Comparison of ENCODE assay signal across 1 cellular context in genomic region chr1:11802973-11803885, GRCh38.
A peak's percentile ranks its signal among the peaks of the same experiment; 100 is the strongest.
TF ChIP-seq lines count a peak whose summit lies in the region.

No MANE protein-coding gene starts in this region.

TF ChIP-seq in HEK293, 187 proteins besides CTCF, POLR2A, EP300 and RAD21 (continued from another document and continues in another):
- TF ChIP-seq ZNF354C (tag by site-specific recombination; IDR thresholded peaks at IDR 0.05; ENCODE audit: borderline replicate concordance, low read depth) (no peak), SP2 (tag by site-specific recombination; IDR thresholded peaks at IDR 0.05) (peak; percentile 92), EGR2 (tag by site-specific recombination; IDR thresholded peaks at IDR 0.05; ENCODE audit: low read depth) (peak; percentile 82), ZNF248 (tag by site-specific recombination; IDR thresholded peaks at IDR 0.05) (no peak), ZNF571 (tag by site-specific recombination; IDR thresholded peaks at IDR 0.05) (no peak), ZNF366 (tag by site-specific recombination; conservative IDR thresholded peaks at IDR 0.05) (peak; percentile 65), ZNF23 (tag by site-specific recombination; IDR thresholded peaks at IDR 0.05; ENCODE audit: borderline replicate concordance) (no peak), ZNF416 (tag by site-specific recombination; IDR thresholded peaks at IDR 0.05) (no peak), KLF9 (tag by site-specific recombination; IDR thresholded peaks at IDR 0.05; ENCODE audit: low read depth) (peak; percentile 82), ZNF747 (tag by site-specific recombination; IDR thresholded peaks at IDR 0.05) (no peak), ZBTB8A (tag by site-specific recombination; IDR thresholded peaks at IDR 0.05) (peak; percentile 62), ZNF514 (tag by site-specific recombination; IDR thresholded peaks at IDR 0.05) (no peak), ZBTB17 (tag by site-specific recombination; IDR thresholded peaks at IDR 0.05) (peak; percentile 95), WT1 (tag by site-specific recombination; IDR thresholded peaks at IDR 0.05) (peak; percentile 43; the same call in 1 of the 2 replicates), ZFP69B (tag by site-specific recombination; IDR thresholded peaks at IDR 0.05) (no peak), BCL11A (tag by site-specific recombination; IDR thresholded peaks at IDR 0.05; ENCODE audit: low read depth) (no peak), ZFP37 (tag by site-specific recombination; IDR thresholded peaks at IDR 0.05) (no peak), ZNF600 (tag by site-specific recombination; IDR thresholded peaks at IDR 0.05) (peak; percentile 95), SP7 (tag by site-specific recombination; IDR thresholded peaks at IDR 0.05) (no peak; the same call in 1 of the 2 replicates), ZNF549 (tag by site-specific recombination; IDR thresholded peaks at IDR 0.05) (no peak), ZNF707 (tag by site-specific recombination; IDR thresholded peaks at IDR 0.05) (no peak), GLI2 (tag by site-specific recombination; IDR thresholded peaks at IDR 0.05; ENCODE audit: borderline replicate concordance, low read depth) (no peak), ZNF510 (tag by site-specific recombination; IDR thresholded peaks at IDR 0.05; ENCODE audit: insufficient replicate concordance) (no peak), ZNF114 (tag by site-specific recombination; IDR thresholded peaks at IDR 0.05) (no peak), KLF10 (tag by site-specific recombination; IDR thresholded peaks at IDR 0.05) (no peak), ZNF398 (tag by site-specific recombination; IDR thresholded peaks at IDR 0.05) (peak; percentile 90), HOXA7 (CRISPR knock-in tag; IDR thresholded peaks at IDR 0.05; ENCODE audit: borderline replicate concordance) (no peak), BCL6B (tag by site-specific recombination; IDR thresholded peaks at IDR 0.05) (no peak), ZXDB (tag by site-specific recombination; IDR thresholded peaks at IDR 0.05) (peak; percentile 77; the same call in 1 of the 2 replicates), ZBTB48 (tag by site-specific recombination; IDR thresholded peaks at IDR 0.05) (peak; percentile 94), GLIS1 (tag by site-specific recombination; IDR thresholded peaks at IDR 0.05) (peak; percentile 64), ZNF433 (tag by site-specific recombination; IDR thresholded peaks at IDR 0.05; ENCODE audit: low read depth) (no peak), ZNF140 (tag by site-specific recombination; IDR thresholded peaks at IDR 0.05) (no peak), ZBTB20 (tag by site-specific recombination; IDR thresholded peaks at IDR 0.05) (peak; percentile 49; the same call in 1 of the 2 replicates), ZNF629 (tag by site-specific recombination; IDR thresholded peaks at IDR 0.05) (0 out of 2 replicates have a peak, but pooled peaks have one; percentile 22), ZNF2 (tag by site-specific recombination; IDR thresholded peaks at IDR 0.05) (no peak), KLF7 (tag by site-specific recombination; IDR thresholded peaks at IDR 0.05; ENCODE audit: borderline replicate concordance) (no peak), MYNN (tag by site-specific recombination; IDR thresholded peaks at IDR 0.05; ENCODE audit: borderline replicate concordance) (no peak), ZNF121 (tag by site-specific recombination; IDR thresholded peaks at IDR 0.05) (no peak), KLF1 (tag by site-specific recombination; IDR thresholded peaks at IDR 0.05) (peak; percentile 9; the same call in 1 of the 2 replicates), ZNF473 (tag by site-specific recombination; IDR thresholded peaks at IDR 0.05) (no peak), ZNF830 (tag by site-specific recombination; IDR thresholded peaks at IDR 0.05; ENCODE audit: low read depth) (no peak), ZNF792 (tag by site-specific recombination; IDR thresholded peaks at IDR 0.05) (no peak), ZNF785 (tag by site-specific recombination; IDR thresholded peaks at IDR 0.05) (no peak), REPIN1 (tag by site-specific recombination; IDR thresholded peaks at IDR 0.05; ENCODE audit: low read depth) (no peak), ZNF664 (tag by site-specific recombination; IDR thresholded peaks at IDR 0.05) (no peak), ZNF112 (tag by site-specific recombination; IDR thresholded peaks at IDR 0.05) (no peak), SP3 (tag by site-specific recombination; IDR thresholded peaks at IDR 0.05) (peak; percentile 81)
- TF ChIP-seq, protein P1, sequence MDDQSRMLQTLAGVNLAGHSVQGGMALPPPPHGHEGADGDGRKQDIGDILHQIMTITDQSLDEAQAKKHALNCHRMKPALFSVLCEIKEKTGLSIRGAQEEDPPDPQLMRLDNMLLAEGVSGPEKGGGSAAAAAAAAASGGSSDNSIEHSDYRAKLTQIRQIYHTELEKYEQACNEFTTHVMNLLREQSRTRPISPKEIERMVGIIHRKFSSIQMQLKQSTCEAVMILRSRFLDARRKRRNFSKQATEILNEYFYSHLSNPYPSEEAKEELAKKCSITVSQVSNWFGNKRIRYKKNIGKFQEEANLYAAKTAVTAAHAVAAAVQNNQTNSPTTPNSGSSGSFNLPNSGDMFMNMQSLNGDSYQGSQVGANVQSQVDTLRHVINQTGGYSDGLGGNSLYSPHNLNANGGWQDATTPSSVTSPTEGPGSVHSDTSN (CRISPR knock-in tag; IDR thresholded peaks at IDR 0.05): peak; percentile 78; the same call in 1 of the 2 replicates
- TF ChIP-seq, protein P2, sequence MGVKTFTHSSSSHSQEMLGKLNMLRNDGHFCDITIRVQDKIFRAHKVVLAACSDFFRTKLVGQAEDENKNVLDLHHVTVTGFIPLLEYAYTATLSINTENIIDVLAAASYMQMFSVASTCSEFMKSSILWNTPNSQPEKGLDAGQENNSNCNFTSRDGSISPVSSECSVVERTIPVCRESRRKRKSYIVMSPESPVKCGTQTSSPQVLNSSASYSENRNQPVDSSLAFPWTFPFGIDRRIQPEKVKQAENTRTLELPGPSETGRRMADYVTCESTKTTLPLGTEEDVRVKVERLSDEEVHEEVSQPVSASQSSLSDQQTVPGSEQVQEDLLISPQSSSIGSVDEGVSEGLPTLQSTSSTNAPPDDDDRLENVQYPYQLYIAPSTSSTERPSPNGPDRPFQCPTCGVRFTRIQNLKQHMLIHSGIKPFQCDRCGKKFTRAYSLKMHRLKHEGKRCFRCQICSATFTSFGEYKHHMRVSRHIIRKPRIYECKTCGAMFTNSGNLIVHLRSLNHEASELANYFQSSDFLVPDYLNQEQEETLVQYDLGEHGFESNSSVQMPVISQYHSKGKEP (tag by site-specific recombination; IDR thresholded peaks at IDR 0.05): no peak
- TF ChIP-seq, protein P3, sequence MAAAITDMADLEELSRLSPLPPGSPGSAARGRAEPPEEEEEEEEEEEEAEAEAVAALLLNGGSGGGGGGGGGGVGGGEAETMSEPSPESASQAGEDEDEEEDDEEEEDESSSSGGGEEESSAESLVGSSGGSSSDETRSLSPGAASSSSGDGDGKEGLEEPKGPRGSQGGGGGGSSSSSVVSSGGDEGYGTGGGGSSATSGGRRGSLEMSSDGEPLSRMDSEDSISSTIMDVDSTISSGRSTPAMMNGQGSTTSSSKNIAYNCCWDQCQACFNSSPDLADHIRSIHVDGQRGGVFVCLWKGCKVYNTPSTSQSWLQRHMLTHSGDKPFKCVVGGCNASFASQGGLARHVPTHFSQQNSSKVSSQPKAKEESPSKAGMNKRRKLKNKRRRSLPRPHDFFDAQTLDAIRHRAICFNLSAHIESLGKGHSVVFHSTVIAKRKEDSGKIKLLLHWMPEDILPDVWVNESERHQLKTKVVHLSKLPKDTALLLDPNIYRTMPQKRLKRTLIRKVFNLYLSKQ (tag by site-specific recombination; IDR thresholded peaks at IDR 0.05; ENCODE audit: borderline replicate concordance): no peak
- TF ChIP-seq, protein P4, sequence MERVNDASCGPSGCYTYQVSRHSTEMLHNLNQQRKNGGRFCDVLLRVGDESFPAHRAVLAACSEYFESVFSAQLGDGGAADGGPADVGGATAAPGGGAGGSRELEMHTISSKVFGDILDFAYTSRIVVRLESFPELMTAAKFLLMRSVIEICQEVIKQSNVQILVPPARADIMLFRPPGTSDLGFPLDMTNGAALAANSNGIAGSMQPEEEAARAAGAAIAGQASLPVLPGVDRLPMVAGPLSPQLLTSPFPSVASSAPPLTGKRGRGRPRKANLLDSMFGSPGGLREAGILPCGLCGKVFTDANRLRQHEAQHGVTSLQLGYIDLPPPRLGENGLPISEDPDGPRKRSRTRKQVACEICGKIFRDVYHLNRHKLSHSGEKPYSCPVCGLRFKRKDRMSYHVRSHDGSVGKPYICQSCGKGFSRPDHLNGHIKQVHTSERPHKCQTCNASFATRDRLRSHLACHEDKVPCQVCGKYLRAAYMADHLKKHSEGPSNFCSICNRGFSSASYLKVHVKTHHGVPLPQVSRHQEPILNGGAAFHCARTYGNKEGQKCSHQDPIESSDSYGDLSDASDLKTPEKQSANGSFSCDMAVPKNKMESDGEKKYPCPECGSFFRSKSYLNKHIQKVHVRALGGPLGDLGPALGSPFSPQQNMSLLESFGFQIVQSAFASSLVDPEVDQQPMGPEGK (tag by site-specific recombination; IDR thresholded peaks at IDR 0.05): peak; percentile 82
- TF ChIP-seq, protein P5, sequence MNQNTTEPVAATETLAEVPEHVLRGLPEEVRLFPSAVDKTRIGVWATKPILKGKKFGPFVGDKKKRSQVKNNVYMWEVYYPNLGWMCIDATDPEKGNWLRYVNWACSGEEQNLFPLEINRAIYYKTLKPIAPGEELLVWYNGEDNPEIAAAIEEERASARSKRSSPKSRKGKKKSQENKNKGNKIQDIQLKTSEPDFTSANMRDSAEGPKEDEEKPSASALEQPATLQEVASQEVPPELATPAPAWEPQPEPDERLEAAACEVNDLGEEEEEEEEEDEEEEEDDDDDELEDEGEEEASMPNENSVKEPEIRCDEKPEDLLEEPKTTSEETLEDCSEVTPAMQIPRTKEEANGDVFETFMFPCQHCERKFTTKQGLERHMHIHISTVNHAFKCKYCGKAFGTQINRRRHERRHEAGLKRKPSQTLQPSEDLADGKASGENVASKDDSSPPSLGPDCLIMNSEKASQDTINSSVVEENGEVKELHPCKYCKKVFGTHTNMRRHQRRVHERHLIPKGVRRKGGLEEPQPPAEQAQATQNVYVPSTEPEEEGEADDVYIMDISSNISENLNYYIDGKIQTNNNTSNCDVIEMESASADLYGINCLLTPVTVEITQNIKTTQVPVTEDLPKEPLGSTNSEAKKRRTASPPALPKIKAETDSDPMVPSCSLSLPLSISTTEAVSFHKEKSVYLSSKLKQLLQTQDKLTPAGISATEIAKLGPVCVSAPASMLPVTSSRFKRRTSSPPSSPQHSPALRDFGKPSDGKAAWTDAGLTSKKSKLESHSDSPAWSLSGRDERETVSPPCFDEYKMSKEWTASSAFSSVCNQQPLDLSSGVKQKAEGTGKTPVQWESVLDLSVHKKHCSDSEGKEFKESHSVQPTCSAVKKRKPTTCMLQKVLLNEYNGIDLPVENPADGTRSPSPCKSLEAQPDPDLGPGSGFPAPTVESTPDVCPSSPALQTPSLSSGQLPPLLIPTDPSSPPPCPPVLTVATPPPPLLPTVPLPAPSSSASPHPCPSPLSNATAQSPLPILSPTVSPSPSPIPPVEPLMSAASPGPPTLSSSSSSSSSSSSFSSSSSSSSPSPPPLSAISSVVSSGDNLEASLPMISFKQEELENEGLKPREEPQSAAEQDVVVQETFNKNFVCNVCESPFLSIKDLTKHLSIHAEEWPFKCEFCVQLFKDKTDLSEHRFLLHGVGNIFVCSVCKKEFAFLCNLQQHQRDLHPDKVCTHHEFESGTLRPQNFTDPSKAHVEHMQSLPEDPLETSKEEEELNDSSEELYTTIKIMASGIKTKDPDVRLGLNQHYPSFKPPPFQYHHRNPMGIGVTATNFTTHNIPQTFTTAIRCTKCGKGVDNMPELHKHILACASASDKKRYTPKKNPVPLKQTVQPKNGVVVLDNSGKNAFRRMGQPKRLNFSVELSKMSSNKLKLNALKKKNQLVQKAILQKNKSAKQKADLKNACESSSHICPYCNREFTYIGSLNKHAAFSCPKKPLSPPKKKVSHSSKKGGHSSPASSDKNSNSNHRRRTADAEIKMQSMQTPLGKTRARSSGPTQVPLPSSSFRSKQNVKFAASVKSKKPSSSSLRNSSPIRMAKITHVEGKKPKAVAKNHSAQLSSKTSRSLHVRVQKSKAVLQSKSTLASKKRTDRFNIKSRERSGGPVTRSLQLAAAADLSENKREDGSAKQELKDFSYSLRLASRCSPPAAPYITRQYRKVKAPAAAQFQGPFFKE (tag by site-specific recombination; IDR thresholded peaks at IDR 0.05; ENCODE audit: borderline replicate concordance): no peak
- TF ChIP-seq, protein P6, sequence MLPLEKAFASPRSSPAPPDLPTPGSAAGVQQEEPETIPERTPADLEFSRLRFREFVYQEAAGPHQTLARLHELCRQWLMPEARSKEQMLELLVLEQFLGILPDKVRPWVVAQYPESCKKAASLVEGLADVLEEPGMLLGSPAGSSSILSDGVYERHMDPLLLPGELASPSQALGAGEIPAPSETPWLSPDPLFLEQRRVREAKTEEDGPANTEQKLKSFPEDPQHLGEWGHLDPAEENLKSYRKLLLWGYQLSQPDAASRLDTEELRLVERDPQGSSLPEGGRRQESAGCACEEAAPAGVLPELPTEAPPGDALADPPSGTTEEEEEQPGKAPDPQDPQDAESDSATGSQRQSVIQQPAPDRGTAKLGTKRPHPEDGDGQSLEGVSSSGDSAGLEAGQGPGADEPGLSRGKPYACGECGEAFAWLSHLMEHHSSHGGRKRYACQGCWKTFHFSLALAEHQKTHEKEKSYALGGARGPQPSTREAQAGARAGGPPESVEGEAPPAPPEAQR (tag by site-specific recombination; IDR thresholded peaks at IDR 0.05): no peak
